Comparison of ENCODE assay signal across 20 cellular contexts in the genomic region with DNA sequence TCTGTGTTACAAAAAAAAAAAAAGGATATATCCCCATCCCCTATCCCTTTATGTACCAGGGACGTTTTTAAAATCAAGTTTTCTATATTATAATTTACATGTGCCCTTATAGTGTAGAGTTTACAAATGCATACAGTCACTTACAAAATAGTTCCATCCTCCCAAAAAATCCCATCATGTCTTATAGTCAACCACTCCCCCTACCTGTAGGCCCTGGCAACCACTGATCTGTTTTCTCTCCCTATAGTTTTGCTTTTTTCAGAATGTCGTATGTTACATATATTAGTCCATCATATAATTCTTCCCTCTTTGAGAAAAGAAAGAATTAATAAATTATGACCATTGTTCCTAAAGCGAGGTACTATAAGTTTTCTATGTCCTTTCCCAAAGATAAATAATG. TPM values are rescaled to one million over a fixed set of nuclear protein-coding genes. Genes with fewer than 3 reads are reported as not detected.
DNase-seq lines count a peak whose midpoint lies in the region; ATAC-seq and TF ChIP-seq lines count a peak whose summit lies in the region.
"Had no signal": no experiment of that assay in that cellular context is flagged by ENCODE, and none has a peak within 500 bp of the region (broad histone marks: within the 10 kb centered on the region; RNA-seq: fewer than 3 reads in every experiment).

No MANE protein-coding gene starts in this region.

- WGBS in upper lobe of left lung, 2 donors: 63 to 67% methylated on average over 3 of the region's 3 CpGs

- H3K27me3 Mint-ChIP-seq in neural crest cell (ENCODE audit: low read depth): no peaks in the 10 kb centered on the region
- H3K27me3 Mint-ChIP-seq: activated T-helper 17 cell treated with anti-CD3 and anti-CD28 coated beads, Interleukin-2, amount 50 U/mL, for 72 hours; CD4-positive, CD25-positive, alpha-beta regulatory T cell had no signal

- H3K4me1 ChIP-seq in upper lobe of left lung: no peaks in the 10 kb centered on the region

- TF ChIP-seq CTCF in GM12872 (IDR thresholded peaks at IDR 0.05; ENCODE audit: insufficient read depth, low read depth, low read length): peak; percentile 23; the same call in 1 of the 3 replicates
- TF ChIP-seq CTCF in astrocyte of the cerebellum (IDR thresholded peaks at IDR 0.05; ENCODE audit: low read depth, low read length, missing control alignments): peak; percentile 24
- peak; percentile 43 for TF ChIP-seq CTCF in neural crest cell (conservative IDR thresholded peaks at IDR 0.05)
- TF ChIP-seq CTCF in upper lobe of left lung (IDR thresholded peaks at IDR 0.05): no peak

- no peak overlapping the region for H3K4me3 Mint-ChIP-seq in neural crest cell
- H3K4me3 Mint-ChIP-seq: activated CD8-positive, alpha-beta T cell treated with anti-CD3 and anti-CD28 coated beads for 36 hours; activated T-helper 17 cell treated with anti-CD3 and anti-CD28 coated beads, Interleukin-2, amount 50 U/mL, for 72 hours; CD4-positive, CD25-positive, alpha-beta regulatory T cell had no signal

- H3K27ac Mint-ChIP-seq in neural crest cell (ENCODE audit: unreplicated experiment): no peak overlapping the region
- H3K27ac Mint-ChIP-seq: activated CD8-positive, alpha-beta T cell treated with anti-CD3 and anti-CD28 coated beads for 36 hours; activated T-helper 17 cell treated with anti-CD3 and anti-CD28 coated beads, Interleukin-2, amount 50 U/mL, for 72 hours had no signal

- TF ChIP-seq EP300 in Ishikawa (IDR thresholded peaks at IDR 0.05; ENCODE audit: borderline replicate concordance) (no peak), upper lobe of left lung (IDR thresholded peaks at IDR 0.05) (no peak)

- DNase-seq in astrocyte of the cerebellum (ENCODE audit: low read depth) (no peak), neural crest cell (ENCODE audit: low read depth, low spot score) (no peak), occipital lobe (lab: John Stamatoyannopoulos, UW) (no peak), DMS79 treated with DMSO at 0.1 percent for 48 hours (lab: John Stamatoyannopoulos, UW) (no peak), upper lobe of left lung (no peak)
- DNase-seq: activated CD8-positive, alpha-beta T cell treated with anti-CD3 and anti-CD28 coated beads for 36 hours; CD4-positive, CD25-positive, alpha-beta regulatory T cell; erythroblast; head of caudate nucleus; kidney glomerular epithelial cell; midbrain; NCI-H1105; SK-N-SH; stimulated activated naive CD4-positive, alpha-beta T cell treated with Interleukin-2 at 50 U/mL for 16 hours had no signal

- H3K4me3 ChIP-seq in astrocyte of the cerebellum (ENCODE audit: low read depth, low read length) (no peak overlapping the region), upper lobe of left lung (no peak overlapping the region)
- H3K4me3 ChIP-seq: coronary artery, skin epidermis had no signal

- in situ Hi-C loops in astrocyte of the cerebellum (cut with HindIII; ENCODE audit: low sequenced_read_pairs): no loop called here

- H3K36me3 ChIP-seq in upper lobe of left lung: no peaks in the 10 kb centered on the region

- peaks cover 2% of the 10 kb centered on the region for H3K36me3 Mint-ChIP-seq in neural crest cell (ENCODE audit: low read depth)
- H3K36me3 Mint-ChIP-seq: CD4-positive, CD25-positive, alpha-beta regulatory T cell had no signal

- no peaks in the 10 kb centered on the region for H3K9me3 Mint-ChIP-seq in neural crest cell
- H3K9me3 Mint-ChIP-seq: activated CD8-positive, alpha-beta T cell treated with anti-CD3 and anti-CD28 coated beads for 36 hours; activated T-helper 17 cell treated with anti-CD3 and anti-CD28 coated beads, Interleukin-2, amount 50 U/mL, for 72 hours had no signal

- no peak overlapping the region for H3K27ac ChIP-seq in upper lobe of left lung
- H3K27ac ChIP-seq: coronary artery, skin epidermis, VCaP had no signal

- no peaks in the 10 kb centered on the region for H3K9me3 ChIP-seq in upper lobe of left lung
- H3K9me3 ChIP-seq: SK-N-SH had no signal

- TF ChIP-seq RAD21 in Ishikawa (IDR thresholded peaks at IDR 0.05; ENCODE audit: low read depth): peak; percentile 36

- H3K4me1 Mint-ChIP-seq in neural crest cell: no peaks in the 10 kb centered on the region
- H3K4me1 Mint-ChIP-seq: activated T-helper 17 cell treated with anti-CD3 and anti-CD28 coated beads, Interleukin-2, amount 50 U/mL, for 72 hours; CD4-positive, CD25-positive, alpha-beta regulatory T cell had no signal

- no peak for ATAC-seq in upper lobe of left lung (ENCODE audit: low FRiP score in 2 of 2)
- ATAC-seq: activated CD8-positive, alpha-beta T cell treated with anti-CD3 and anti-CD28 coated beads for 36 hours; activated T-helper 17 cell treated with anti-CD3 and anti-CD28 coated beads, Interleukin-2, amount 50 U/mL, for 72 hours had no signal

- no peaks in the 10 kb centered on the region for H3K27me3 ChIP-seq in upper lobe of left lung

- no peak for TF ChIP-seq POLR2A in upper lobe of left lung (IDR thresholded peaks at IDR 0.05)

TF ChIP-seq in Ishikawa, 13 proteins besides CTCF, POLR2A, EP300 and RAD21:
- TF ChIP-seq NFIC (IDR thresholded peaks at IDR 0.05) (no peak), CREB1 (IDR thresholded peaks at IDR 0.05; ENCODE audit: low read depth) (no peak), TEAD4 (IDR thresholded peaks at IDR 0.05) (no peak), FOXM1 (IDR thresholded peaks at IDR 0.05; ENCODE audit: borderline replicate concordance, low read depth) (no peak), CEBPB (IDR thresholded peaks at IDR 0.05) (no peak), ZBTB7A (IDR thresholded peaks at IDR 0.05; ENCODE audit: low read depth) (no peak), TCF12 (IDR thresholded peaks at IDR 0.05; ENCODE audit: low read depth) (no peak), YY1 (IDR thresholded peaks at IDR 0.05; ENCODE audit: low read depth) (no peak)
- TF ChIP-seq, protein P1, sequence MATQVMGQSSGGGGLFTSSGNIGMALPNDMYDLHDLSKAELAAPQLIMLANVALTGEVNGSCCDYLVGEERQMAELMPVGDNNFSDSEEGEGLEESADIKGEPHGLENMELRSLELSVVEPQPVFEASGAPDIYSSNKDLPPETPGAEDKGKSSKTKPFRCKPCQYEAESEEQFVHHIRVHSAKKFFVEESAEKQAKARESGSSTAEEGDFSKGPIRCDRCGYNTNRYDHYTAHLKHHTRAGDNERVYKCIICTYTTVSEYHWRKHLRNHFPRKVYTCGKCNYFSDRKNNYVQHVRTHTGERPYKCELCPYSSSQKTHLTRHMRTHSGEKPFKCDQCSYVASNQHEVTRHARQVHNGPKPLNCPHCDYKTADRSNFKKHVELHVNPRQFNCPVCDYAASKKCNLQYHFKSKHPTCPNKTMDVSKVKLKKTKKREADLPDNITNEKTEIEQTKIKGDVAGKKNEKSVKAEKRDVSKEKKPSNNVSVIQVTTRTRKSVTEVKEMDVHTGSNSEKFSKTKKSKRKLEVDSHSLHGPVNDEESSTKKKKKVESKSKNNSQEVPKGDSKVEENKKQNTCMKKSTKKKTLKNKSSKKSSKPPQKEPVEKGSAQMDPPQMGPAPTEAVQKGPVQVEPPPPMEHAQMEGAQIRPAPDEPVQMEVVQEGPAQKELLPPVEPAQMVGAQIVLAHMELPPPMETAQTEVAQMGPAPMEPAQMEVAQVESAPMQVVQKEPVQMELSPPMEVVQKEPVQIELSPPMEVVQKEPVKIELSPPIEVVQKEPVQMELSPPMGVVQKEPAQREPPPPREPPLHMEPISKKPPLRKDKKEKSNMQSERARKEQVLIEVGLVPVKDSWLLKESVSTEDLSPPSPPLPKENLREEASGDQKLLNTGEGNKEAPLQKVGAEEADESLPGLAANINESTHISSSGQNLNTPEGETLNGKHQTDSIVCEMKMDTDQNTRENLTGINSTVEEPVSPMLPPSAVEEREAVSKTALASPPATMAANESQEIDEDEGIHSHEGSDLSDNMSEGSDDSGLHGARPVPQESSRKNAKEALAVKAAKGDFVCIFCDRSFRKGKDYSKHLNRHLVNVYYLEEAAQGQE (IDR thresholded peaks at IDR 0.05; ENCODE audit: low read depth): no peak
- TF ChIP-seq, protein P2, sequence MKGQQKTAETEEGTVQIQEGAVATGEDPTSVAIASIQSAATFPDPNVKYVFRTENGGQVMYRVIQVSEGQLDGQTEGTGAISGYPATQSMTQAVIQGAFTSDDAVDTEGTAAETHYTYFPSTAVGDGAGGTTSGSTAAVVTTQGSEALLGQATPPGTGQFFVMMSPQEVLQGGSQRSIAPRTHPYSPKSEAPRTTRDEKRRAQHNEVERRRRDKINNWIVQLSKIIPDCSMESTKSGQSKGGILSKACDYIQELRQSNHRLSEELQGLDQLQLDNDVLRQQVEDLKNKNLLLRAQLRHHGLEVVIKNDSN (IDR thresholded peaks at IDR 0.05): no peak
- TF ChIP-seq, protein P3, sequence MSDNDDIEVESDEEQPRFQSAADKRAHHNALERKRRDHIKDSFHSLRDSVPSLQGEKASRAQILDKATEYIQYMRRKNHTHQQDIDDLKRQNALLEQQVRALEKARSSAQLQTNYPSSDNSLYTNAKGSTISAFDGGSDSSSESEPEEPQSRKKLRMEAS (IDR thresholded peaks at IDR 0.05): no peak

RNA-seq across cellular contexts. Expression of a gene that starts 17.8 kb away (rescaled TPM):
- total RNA-seq in neural crest cell (1.0 and 2.3 TPM in 2 replicates), occipital lobe (1.9 TPM), upper lobe of left lung (10 to 100 TPM in 1 of 6 donors, 1 to 10 TPM in 4, not detected in 1; 1.4 to 14.7 (median 2.6) TPM)
- total RNA-seq: activated CD8-positive, alpha-beta T cell treated with anti-CD3 and anti-CD28 coated beads for 36 hours; activated T-helper 17 cell treated with anti-CD3 and anti-CD28 coated beads, Interleukin-2, amount 50 U/mL, for 72 hours; CD4-positive, CD25-positive, alpha-beta regulatory T cell had no signal

RNA-seq across cellular contexts. Expression of a gene that starts 17.9 kb away (rescaled TPM):
- total RNA-seq in neural crest cell (8.3 and 8.6 TPM in 2 replicates), occipital lobe (14.5 TPM), upper lobe of left lung (10 to 100 TPM in 2 of 6 donors, 1 to 10 TPM in 4; 3.7 to 29.3 (median 5.3) TPM)

RNA-seq across cellular contexts. Expression of a gene that starts 57.3 kb away (rescaled TPM):
- total RNA-seq in neural crest cell (67.0 and 67.2 TPM in 2 replicates), occipital lobe (175 TPM), upper lobe of left lung (10 to 100 TPM in 1 of 6 donors, 1 to 10 TPM in 5; 6.0 to 10.0 (median 7.7) TPM)

Comparison
In these comparisons a context has a peak if more than half of its experiments do, and no peak if none do; other contexts are left out.
1. CTCF ChIP-seq: peak in GM12872 (single experiment), astrocyte of the cerebellum (single experiment) and neural crest cell (single experiment); none in upper lobe of left lung (0 of 6).